In genomic region chr1:12167493-12168429, GRCh38 we compare ENCODE assay signal across 8 cellular contexts. TPM values are rescaled to one million over a fixed set of nuclear protein-coding genes. Genes with fewer than 3 reads are reported as not detected.
A peak's percentile ranks its signal among the peaks of the same experiment; 100 is the strongest.
DNase-seq lines count a peak whose midpoint lies in the region; ATAC-seq, FAIRE-seq and TF ChIP-seq lines count a peak whose summit lies in the region.

No MANE protein-coding gene starts in this region.

- TF ChIP-seq POLR2A in H1 (IDR thresholded peaks at IDR 0.05; ENCODE audit: control extremely low read depth in 1 of 2, low read depth in 2 of 2, low read length in 2 of 2), result no peak

- H4K91ac ChIP-seq in H1 (replicated peaks; ENCODE audit: insufficient read length, low read length), result no peak overlapping the region

- H3K18ac ChIP-seq in H1 (ENCODE audit: extremely low read depth, low read length), result no peak overlapping the region; the same call in none of the 2 replicates

- POLR2A ChIA-PET in PC-9 (lab: Charles Lee; ENCODE audit: unreplicated experiment) (no interaction called here), H1 (lab: Charles Lee; ENCODE audit: partially characterized antibody) (interaction anchor here (2.0 to 2.3 kb wide), 2 partner anchors 10 to 12 kb away, joined by 4 to 8 read pairs; no protein-coding TSS in a partner anchor)

- H3K4me1 ChIP-seq in PC-9 (replicated peaks; ENCODE audit: insufficient read depth), result peaks cover 14% of the 10 kb centered on the region
- peaks cover 0 to 10% (median 5%) of the 10 kb centered on the region in 4 experiments; a peak in 5 of 7 replicates for H3K4me1 ChIP-seq in H1 (replicated peaks in 1 of 4; ENCODE audit: control insufficient read depth in 3 of 4, insufficient read depth in 4 of 4, low read length in 3 of 4)
- no peaks in the 10 kb centered on the region for H3K4me1 ChIP-seq in rectal smooth muscle tissue (ENCODE audit: control insufficient read depth, insufficient read depth, low read length)

- H4K20me1 ChIP-seq in PC-9 (ENCODE audit: insufficient read depth) (no peaks in the 10 kb centered on the region), H1 (replicated peaks in 1 of 2; ENCODE audit: control insufficient read depth in 1 of 2, insufficient read depth in 2 of 2, low read length in 2 of 2) (peaks cover 0 to 2% of the 10 kb centered on the region in 2 experiments)

- CTCF ChIA-PET in PC-9 (lab: Charles Lee) (no interaction called here), H1 (lab: Charles Lee; ENCODE audit: partially characterized antibody) (interaction anchor here (0.8 to 3.5 kb wide), 8 partner anchors 10 to 43 kb away, joined by 3 to 23 read pairs (median 4); no protein-coding TSS in a partner anchor)

- H3F3A ChIP-seq in PC-9 (ENCODE audit: insufficient read depth, low read depth), result no peaks in the 10 kb centered on the region

- H3K79me2 ChIP-seq in PC-9 (ENCODE audit: low read depth), result no peaks in the 10 kb centered on the region
- H3K79me2 ChIP-seq in H1 (ENCODE audit: control insufficient read depth in 1 of 2, insufficient read depth in 2 of 2, low read length in 2 of 2), result no peaks in the 10 kb centered on the region

- no peak overlapping the region for H4K5ac ChIP-seq in H1 (ENCODE audit: insufficient read length, low read depth, low read length)

- ATAC-seq in HG02973 (IDR thresholded peaks at IDR 0.05; ENCODE audit: unreplicated experiment), result no peak

- no peak overlapping the region for H2AK5ac ChIP-seq in H1 (ENCODE audit: low read depth, low read length)

- no peak overlapping the region for H3K14ac ChIP-seq in H1 (ENCODE audit: insufficient read length)

- H2BK12ac ChIP-seq in H1 (ENCODE audit: low read depth, low read length), result no peak overlapping the region

- no peak overlapping the region for H2BK5ac ChIP-seq in H1 (ENCODE audit: low read depth, low read length)

- H3K4ac ChIP-seq in H1 (replicated peaks; ENCODE audit: insufficient read length, low read depth, low read length), result no peak overlapping the region

- no peaks in the 10 kb centered on the region for H3K9me3 ChIP-seq in PC-9 (ENCODE audit: insufficient read depth, low read depth)
- H3K9me3 ChIP-seq in H1 (ENCODE audit: insufficient read depth in 2 of 2, low read depth in 1 of 2, low read length in 1 of 2), result no peaks in the 10 kb centered on the region

- WGBS in H1 (ENCODE audit: extremely low coverage in 1 of 2, insufficient coverage in 1 of 2, insufficient read length in 1 of 2, insufficient replicate concordance in 2 of 2, low coverage in 1 of 2, low lambda C conversion rate in 2 of 2, missing lambda C conversion rate in 1 of 2), 2 experiments, result 77% methylated on average over 27 of the region's 33 CpGs; no CpG with 5 or more reads in 1 of the 2 experiments

- H3K9me2 ChIP-seq in PC-9 (ENCODE audit: insufficient read depth), result no peaks in the 10 kb centered on the region

- no peak for FAIRE-seq in H1 (lab: Jason Lieb, UNC)

- no peak overlapping the region for H2BK15ac ChIP-seq in H1 (ENCODE audit: low read length)

- H3K36me3 ChIP-seq in PC-9 (ENCODE audit: low read depth) (no peaks in the 10 kb centered on the region), H1 (ENCODE audit: control insufficient read depth in 2 of 4, insufficient read depth in 4 of 4, low read length in 3 of 4) (no peaks in the 10 kb centered on the region), rectal smooth muscle tissue (ENCODE audit: control insufficient read depth, insufficient read depth, low read length) (no peaks in the 10 kb centered on the region)

- H3K4me2 ChIP-seq in PC-9 (no peak overlapping the region), H1 (ENCODE audit: insufficient read depth in 1 of 2, low read depth in 2 of 2, low read length in 2 of 2) (peak overlapping the region; percentile 41 to 75; a peak in 2 of 4 replicates)

- no peaks in the 10 kb centered on the region for H3K27me3 ChIP-seq in PC-9 (ENCODE audit: insufficient read depth, low read depth)
- peaks cover 3 to 41% (median 29%) of the 10 kb centered on the region in 4 experiments for H3K27me3 ChIP-seq in H1 (replicated peaks in 1 of 4; ENCODE audit: control insufficient read depth in 3 of 4, extremely low read depth in 1 of 4, insufficient read depth in 3 of 4, low read length in 3 of 4)
- no peaks in the 10 kb centered on the region for H3K27me3 ChIP-seq in rectal smooth muscle tissue (ENCODE audit: control insufficient read depth, insufficient read depth, low read length)

- intact Hi-C loops in PC-9 (cut with micrococcal nuclease; ENCODE audit: unreplicated experiment), result no loop called here

- TF ChIP-seq CTCF in PC-9 (conservative IDR thresholded peaks at IDR 0.05) (no peak), H1 (IDR thresholded peaks at IDR 0.05; ENCODE audit: control extremely low read depth in 1 of 3, insufficient read depth in 1 of 3, low read depth in 1 of 3, low read length in 3 of 3) (no peak)

- no peak overlapping the region for H3K23ac ChIP-seq in H1 (ENCODE audit: insufficient read length)

- TSS peak; percentile 45 for BruUV-seq in PC-9 (replicated peaks; lab: Mats Ljungman, UMichigan)

- H3K4me3 ChIP-seq in PC-9 (no peak overlapping the region; the same call in 1 of the 2 replicates), H1 (ENCODE audit: extremely low read depth in 1 of 4, insufficient read depth in 2 of 4, low read depth in 3 of 4, low read length in 4 of 4) (peak overlapping the region in 2 of 4 experiments; percentile 25 to 55; a peak in 3 of 8 replicates), rectal smooth muscle tissue (ENCODE audit: low read length) (peak overlapping the region; percentile 69)

- no peak for TF ChIP-seq RAD21 in H1 (IDR thresholded peaks at IDR 0.05 in 1 of 2, conservative IDR thresholded peaks at IDR 0.05 in 1 of 2; ENCODE audit: low read depth in 2 of 2, low read length in 2 of 2)

- H2BK120ac ChIP-seq in H1 (replicated peaks; ENCODE audit: low read depth, low read length), result no peak overlapping the region

- no peak for TF ChIP-seq EP300 in H1 (IDR thresholded peaks at IDR 0.05; ENCODE audit: borderline replicate concordance in 1 of 2, low read depth in 2 of 2, low read length in 2 of 2)

- no peak overlapping the region for H3K27ac ChIP-seq in PC-9
- no peak overlapping the region for H3K27ac ChIP-seq in H1 (ENCODE audit: low read depth, low read length)
- H3K27ac ChIP-seq in rectal smooth muscle tissue (ENCODE audit: low read depth, low read length), result peak overlapping the region; percentile 17

- DNase-seq in activated CD8-positive, alpha-beta memory T cell treated with anti-CD3 and anti-CD28 coated beads for 24 hours, result peak; percentile 80
- no peak for DNase-seq in activated CD8-positive, alpha-beta memory T cell treated with anti-CD3 and anti-CD28 coated beads, Interleukin-2, amount 50 U/mL, for 48 hours
- DNase-seq in PC-9 (no peak), H1 (ENCODE audit: low read depth in 1 of 2, low spot score in 2 of 2) (no peak), islet precursor cell (no peak), HK-2 (ENCODE audit: unreplicated experiment) (no peak)

- no peak overlapping the region for H2BK20ac ChIP-seq in H1 (ENCODE audit: low read length)

- no peak overlapping the region; the same call in 1 of the 2 replicates for H4K8ac ChIP-seq in H1 (ENCODE audit: extremely low read depth, insufficient read depth, low read length)

- no peaks in the 10 kb centered on the region; the same call in 1 of the 2 replicates for H3K23me2 ChIP-seq in H1 (ENCODE audit: low read depth, low read length)

- H2AFZ ChIP-seq in PC-9 (no peak overlapping the region), H1 (ENCODE audit: low read length) (no peak overlapping the region; the same call in 1 of the 2 replicates)

- H3K56ac ChIP-seq in H1 (replicated peaks; ENCODE audit: insufficient read length, low read depth, low read length), result no peak overlapping the region

- H3K9ac ChIP-seq in H1 (replicated peaks in 1 of 4; ENCODE audit: extremely low read depth in 1 of 4, low read depth in 3 of 4, low read length in 3 of 4) (no peak overlapping the region), rectal smooth muscle tissue (ENCODE audit: low read length) (peak overlapping the region; percentile 64)

- no peaks in the 10 kb centered on the region for H3K79me1 ChIP-seq in H1 (ENCODE audit: low read depth, low read length)

TF ChIP-seq in H1, 55 proteins besides CTCF, POLR2A, EP300 and RAD21:
- TF ChIP-seq RFX5 (IDR thresholded peaks at IDR 0.05; ENCODE audit: borderline replicate concordance, low read depth, low read length) (no peak), EZH2 (IDR thresholded peaks at IDR 0.05; ENCODE audit: low read depth, low read length, severe bottlenecking) (peak; percentile 59)

RNA-seq across cellular contexts. Expression of gene TNFRSF1B, which starts 1.0 kb away (rescaled TPM):
- 2.7 and 3.3 TPM in 2 replicates for total RNA-seq in PC-9 (2021)
- 2.8 and 2.9 TPM in 2 replicates for total RNA-seq in H1 (2021; fragmentation: NEBNext Ultra II Directional; extraction: Animal tissue kit (Norgen Biotek cat#: 25700))
- polyA plus RNA-seq in H1 (2011; rRNA removed), result 1.7 and 2.4 TPM in 2 replicates
- polyA plus RNA-seq in H1 (2011; cell fraction: cytosol; rRNA removed), result 1.8 TPM
- 2.5 TPM for polyA plus RNA-seq in H1 (2011; cell fraction: nucleus; rRNA removed)
- 1.3 to 2.6 TPM (median 2.1 TPM) in 4 replicates for polyA plus RNA-seq in H1 (2012, experiment 1 of 2)
- 1.3 TPM for polyA plus RNA-seq in H1 (2012, experiment 2 of 2)
- polyA plus RNA-seq in H1 (2013, experiment 1 of 2), result 2.9 TPM
- 3.5 TPM for polyA plus RNA-seq in H1 (2013, experiment 2 of 2)
- 1.1 and 1.5 TPM in 2 replicates for polyA minus RNA-seq in H1 (2011; rRNA and poly(A)+ RNA removed)
- 0.88 TPM for polyA minus RNA-seq in H1 (2011; cell fraction: cytosol; rRNA and poly(A)+ RNA removed)
- 0.90 TPM for polyA minus RNA-seq in H1 (2011; cell fraction: nucleus; rRNA and poly(A)+ RNA removed)
